In genomic region chr9:33510264-33511183, GRCh38 we compare ENCODE assay signal across 1 cellular context.
TF ChIP-seq lines count a peak whose summit lies in the region.

No MANE protein-coding gene starts in this region.

TF ChIP-seq in K562, 482 proteins besides CTCF, POLR2A, EP300 and RAD21 (continued from another document):
- TF ChIP-seq BCOR (IDR thresholded peaks at IDR 0.05) (no peak), MCM7 (IDR thresholded peaks at IDR 0.05) (no peak), ZNF551 (CRISPR knock-in tag; IDR thresholded peaks at IDR 0.05) (no peak), ZNF384 (IDR thresholded peaks at IDR 0.05; ENCODE audit: low read depth, low read length) (no peak), SAP30 (IDR thresholded peaks at IDR 0.05; ENCODE audit: borderline replicate concordance, insufficient read depth, low read depth, low read length, poor library complexity, severe bottlenecking) (no peak), CCNT2 (IDR thresholded peaks at IDR 0.05; ENCODE audit: borderline replicate concordance, extremely low read depth, insufficient read length, low read depth, low read length) (peak; percentile 57), ZNF354B (CRISPR knock-in tag; IDR thresholded peaks at IDR 0.05) (no peak), CREM (IDR thresholded peaks at IDR 0.05; ENCODE audit: low read depth) (peak; percentile 96)
- TF ChIP-seq, protein P1, sequence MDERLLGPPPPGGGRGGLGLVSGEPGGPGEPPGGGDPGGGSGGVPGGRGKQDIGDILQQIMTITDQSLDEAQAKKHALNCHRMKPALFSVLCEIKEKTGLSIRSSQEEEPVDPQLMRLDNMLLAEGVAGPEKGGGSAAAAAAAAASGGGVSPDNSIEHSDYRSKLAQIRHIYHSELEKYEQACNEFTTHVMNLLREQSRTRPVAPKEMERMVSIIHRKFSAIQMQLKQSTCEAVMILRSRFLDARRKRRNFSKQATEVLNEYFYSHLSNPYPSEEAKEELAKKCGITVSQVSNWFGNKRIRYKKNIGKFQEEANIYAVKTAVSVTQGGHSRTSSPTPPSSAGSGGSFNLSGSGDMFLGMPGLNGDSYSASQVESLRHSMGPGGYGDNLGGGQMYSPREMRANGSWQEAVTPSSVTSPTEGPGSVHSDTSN (CRISPR knock-in tag; IDR thresholded peaks at IDR 0.05; ENCODE audit: low read depth) = no peak
- TF ChIP-seq, protein P1 (tag; conservative IDR thresholded peaks at IDR 0.05; ENCODE audit: low read depth) = 0 out of 2 replicates have a peak, but pooled peaks have one; percentile 32
